In the genomic region with DNA sequence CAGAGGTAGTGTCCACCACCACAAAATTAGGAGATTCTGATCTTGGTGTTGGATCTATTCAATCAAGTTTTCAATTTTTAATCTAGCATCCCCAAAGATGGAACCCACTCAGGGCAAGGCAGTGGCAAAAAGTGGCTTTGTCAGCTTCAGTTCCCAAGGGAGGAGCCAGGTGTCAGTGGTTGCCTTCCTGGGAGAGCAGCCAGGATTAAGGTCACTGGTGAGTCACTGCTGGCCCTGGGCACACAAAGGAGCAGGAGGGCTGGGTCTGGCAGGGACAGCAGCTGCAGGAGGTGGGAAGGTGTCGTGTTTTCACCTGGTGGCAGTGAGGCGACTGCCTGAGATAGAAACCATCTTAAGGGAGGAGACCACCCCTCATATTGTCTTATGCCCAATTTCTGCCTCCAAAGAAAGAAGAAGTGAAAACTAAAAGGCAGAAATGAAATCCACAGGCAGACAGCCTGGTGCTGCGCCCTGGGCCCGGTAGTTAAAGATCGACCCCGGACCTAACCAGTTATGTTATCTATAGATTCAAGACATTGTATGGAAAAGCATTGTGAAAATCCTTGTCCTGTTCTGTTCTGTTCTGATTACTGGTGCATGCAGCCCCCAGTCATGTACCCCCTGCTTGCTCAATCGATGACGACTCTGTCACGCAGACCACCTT, we compare ENCODE assay signal across 8 cellular contexts. TPM values are rescaled to one million over a fixed set of nuclear protein-coding genes. Genes with fewer than 3 reads are reported as not detected.
A peak's percentile ranks its signal among the peaks of the same experiment; 100 is the strongest.
DNase-seq lines count a peak whose midpoint lies in the region; ATAC-seq lines count a peak whose summit lies in the region.

No MANE protein-coding gene starts in this region.

- DNase-seq in DMS153 (lab: John Stamatoyannopoulos, UW): peak; percentile 74
- peak; percentile 50 for DNase-seq in NCI-H2029 treated with DMSO at 0.1 percent for 48 hours (lab: John Stamatoyannopoulos, UW)
- peak; percentile 37 for DNase-seq in amniotic epithelial cell (ENCODE audit: low read depth)
- peak; percentile 88 for DNase-seq in left lobe of liver (ENCODE audit: low spot score)
- DNase-seq in activated gamma-delta T cell treated with Interleukin-2 at 50 U/mL for 16 hours: no peak
- no peak for DNase-seq in UCSD-AML1 (lab: John Stamatoyannopoulos, UW; ENCODE audit: unreplicated experiment)
- DNase-seq in NAMALWA (ENCODE audit: low spot score): no peak

- ATAC-seq in left lobe of liver: peak; percentile 100
- no peak for ATAC-seq in GM21737 (IDR thresholded peaks at IDR 0.05; ENCODE audit: unreplicated experiment)

RNA-seq across cellular contexts. Expression of a gene that starts 5.9 kb away (rescaled TPM):
- 6.7 TPM for total RNA-seq in left lobe of liver

Comparison
In these comparisons a context has a peak if more than half of its experiments do, and no peak if none do; other contexts are left out.
1. DNase-seq: peak in DMS153 (single experiment), NCI-H2029 treated with DMSO at 0.1 percent for 48 hours (single experiment), amniotic epithelial cell (single experiment) and left lobe of liver (single experiment); none in activated gamma-delta T cell treated with Interleukin-2 at 50 U/mL for 16 hours (single experiment), UCSD-AML1 (single experiment) and NAMALWA (single experiment).